ENCODE assay signal across 29 cellular contexts in the genomic region with DNA sequence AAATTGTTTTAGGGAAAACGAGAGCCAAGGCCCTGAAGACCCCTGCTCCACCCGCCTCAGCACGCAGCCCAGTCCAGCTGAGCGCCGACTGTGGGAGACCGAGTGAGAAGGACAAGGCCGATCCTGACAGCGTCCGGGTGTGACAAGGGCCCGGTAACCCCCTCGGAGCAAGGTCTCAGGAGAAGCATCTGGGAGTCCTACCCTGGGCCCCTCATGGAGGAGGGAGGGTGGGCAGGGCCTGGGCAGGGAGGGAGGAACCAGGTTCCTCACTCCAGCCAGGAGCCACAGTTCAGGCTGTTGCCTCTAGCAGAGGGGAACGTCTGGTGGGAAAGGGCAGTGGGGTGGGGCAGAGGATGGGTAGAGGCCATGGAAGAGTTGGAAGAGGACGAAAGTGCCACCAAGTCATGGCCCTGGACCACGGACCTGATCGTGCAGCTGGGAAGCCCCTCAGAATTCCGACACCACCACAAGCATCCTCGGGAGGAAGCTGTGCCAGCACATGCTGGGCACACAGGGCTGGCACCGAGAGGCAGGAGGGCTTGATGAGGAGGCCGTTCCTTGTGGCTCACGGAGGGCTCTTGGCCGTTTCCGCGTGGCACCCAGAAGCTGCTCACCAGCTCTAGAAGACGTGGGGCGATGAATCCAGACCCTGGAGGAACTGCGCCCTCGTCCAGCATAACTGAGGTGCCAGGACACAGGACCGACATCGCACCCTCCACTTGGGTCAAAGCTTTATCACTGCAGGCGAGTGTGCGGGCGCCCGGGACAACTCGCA. TPM values are rescaled to one million over a fixed set of nuclear protein-coding genes. Genes with fewer than 3 reads are reported as not detected.
A peak's percentile ranks its signal among the peaks of the same experiment; 100 is the strongest.
DNase-seq lines count a peak whose midpoint lies in the region; ATAC-seq and TF ChIP-seq lines count a peak whose summit lies in the region.
"Had no signal": no experiment of that assay in that cellular context is flagged by ENCODE, and none has a peak within 500 bp of the region (broad histone marks: within the 10 kb centered on the region; RNA-seq: fewer than 3 reads in every experiment).

No MANE protein-coding gene starts in this region.

- 64% methylated on average over 32 of the region's 34 CpGs for WGBS in SK-N-SH (ENCODE audit: low lambda C conversion rate)

- CTCF ChIA-PET in SK-N-SH (lab: Yijun Ruan, JAX) = interaction anchor here (0.9 to 3.6 kb wide), 3 partner anchors 12 to 254 kb away, joined by 3 to 13 read pairs (median 4); no protein-coding TSS in a partner anchor

- H3K4me1 ChIP-seq in SK-N-SH (ENCODE audit: control insufficient read depth in 1 of 2, insufficient read depth in 2 of 2, low read depth in 1 of 2, low read length in 1 of 2) (peaks cover 0 to 22% of the 10 kb centered on the region in 2 experiments; a peak in 1 of 4 replicates), lower lobe of right lung (peaks cover 11% of the 10 kb centered on the region)

- no peak for TF ChIP-seq RAD21 in SK-N-SH (IDR thresholded peaks at IDR 0.05; ENCODE audit: low read length)

- no peaks in the 10 kb centered on the region for H3K4me1 Mint-ChIP-seq in activated CD4-positive, alpha-beta T cell treated with anti-CD3 and anti-CD28 coated beads, Interleukin-2, amount 10 ng/mL, durations not matched to agents 24 days and 14 days
- H3K4me1 Mint-ChIP-seq: activated CD4-positive, alpha-beta memory T cell treated with anti-CD3 and anti-CD28 coated beads, Interleukin-2, amount 10 ng/mL, durations not matched to agents 7 days and 5 days; stimulated activated naive CD8-positive, alpha-beta T cell treated with anti-CD3 and anti-CD28 coated beads, Interleukin-15, amount 100 ng/mL, for 72 hours had no signal

- H4K20me1 ChIP-seq in SK-N-SH (ENCODE audit: insufficient read depth) = no peaks in the 10 kb centered on the region

- POLR2A ChIA-PET in SK-N-SH (lab: Yijun Ruan, JAX) = no interaction called here

- no peak overlapping the region for H3K4me3 ChIP-seq in H7 (ENCODE audit: insufficient read depth, low read depth, low read length)
- peak overlapping the region in 1 of 2 experiments; percentile 14; a peak in 1 of 4 replicates for H3K4me3 ChIP-seq in SK-N-SH (ENCODE audit: low read depth in 2 of 2, low read length in 1 of 2)
- H3K4me3 ChIP-seq in lower lobe of right lung = no peak overlapping the region
- H3K4me3 ChIP-seq: BLaER1 treated with 17β-estradiol and CSF1 and Interleukin-3, amounts not matched to agents 10 nM and 100 nM; body of pancreas; tibial nerve had no signal

- H3K27ac ChIP-seq in SK-N-SH (ENCODE audit: low read depth in 2 of 2, low read length in 1 of 2) = no peak overlapping the region; a peak in 1 of 4 replicates
- H3K27ac ChIP-seq in lower lobe of right lung = no peak overlapping the region
- H3K27ac ChIP-seq: BLaER1 treated with 17β-estradiol and CSF1 and Interleukin-3, amounts not matched to agents 10 nM and 100 nM; body of pancreas; epithelial cell of prostate; tibial nerve had no signal

- peaks cover 4% of the 10 kb centered on the region for H3F3A ChIP-seq in SK-N-SH (replicated peaks; ENCODE audit: insufficient read depth)

- no peaks in the 10 kb centered on the region for H3K9me2 ChIP-seq in SK-N-SH

- no peaks in the 10 kb centered on the region for H3K36me3 Mint-ChIP-seq in activated CD4-positive, alpha-beta T cell treated with anti-CD3 and anti-CD28 coated beads, Interleukin-2, amount 10 ng/mL, durations not matched to agents 24 days and 14 days (ENCODE audit: low read depth)

- H3K9ac ChIP-seq in SK-N-SH = no peak overlapping the region
- H3K9ac ChIP-seq: BLaER1 treated with 17β-estradiol and CSF1 and Interleukin-3, amounts not matched to agents 10 nM and 100 nM had no signal

- intact Hi-C loops in lower lobe of right lung (cut with DNase I) = no loop called here
- intact Hi-C loops in sciatic nerve (cut with DNase I) = no loop called here
- intact Hi-C loops in activated CD4-positive, alpha-beta T cell treated with anti-CD3 and anti-CD28 coated beads, Interleukin-2, amount 10 ng/mL, durations not matched to agents 24 days and 14 days (cut with micrococcal nuclease) = no loop called here

- no peak for TF ChIP-seq CTCF in SK-N-SH (IDR thresholded peaks at IDR 0.05)
- TF ChIP-seq CTCF in lower lobe of right lung (IDR thresholded peaks at IDR 0.05) = no peak

- H3K9me3 ChIP-seq in SK-N-SH (no peaks in the 10 kb centered on the region), lower lobe of right lung (no peaks in the 10 kb centered on the region)
- H3K9me3 ChIP-seq: BLaER1 treated with 17β-estradiol and CSF1 and Interleukin-3, amounts not matched to agents 10 nM and 100 nM; body of pancreas; Caco-2 had no signal

- peaks cover 2% of the 10 kb centered on the region for H3K36me3 ChIP-seq in H7 (replicated peaks; ENCODE audit: control insufficient read depth, insufficient read depth, low read length)
- H3K36me3 ChIP-seq in SK-N-SH (replicated peaks in 1 of 2; ENCODE audit: control insufficient read depth in 1 of 2, insufficient read depth in 2 of 2, low read length in 1 of 2) = no peaks in the 10 kb centered on the region
- no peaks in the 10 kb centered on the region for H3K36me3 ChIP-seq in lower lobe of right lung
- H3K36me3 ChIP-seq: BLaER1 treated with 17β-estradiol and CSF1 and Interleukin-3, amounts not matched to agents 10 nM and 100 nM; tibial nerve had no signal

- peaks cover 5% of the 10 kb centered on the region for H3K27me3 ChIP-seq in H7 (ENCODE audit: control insufficient read depth, insufficient read depth, low read length)
- H3K27me3 ChIP-seq in SK-N-SH (ENCODE audit: insufficient read depth) = 0 out of 2 replicates have a peak, but pooled peaks cover 5% of the 10 kb centered on the region
- peaks cover 41% of the 10 kb centered on the region for H3K27me3 ChIP-seq in lower lobe of right lung (ENCODE audit: low read depth)

- no peak for TF ChIP-seq EP300 in SK-N-SH (IDR thresholded peaks at IDR 0.05; ENCODE audit: borderline replicate concordance in 1 of 2, low read depth in 1 of 2, low read length in 1 of 2)

- H3K27me3 Mint-ChIP-seq in activated CD4-positive, alpha-beta T cell treated with anti-CD3 and anti-CD28 coated beads, Interleukin-2, amount 10 ng/mL, durations not matched to agents 24 days and 14 days = peaks cover 6% of the 10 kb centered on the region

- H3K27ac Mint-ChIP-seq in activated CD4-positive, alpha-beta T cell treated with anti-CD3 and anti-CD28 coated beads, Interleukin-2, amount 10 ng/mL, durations not matched to agents 24 days and 14 days = no peak overlapping the region
- H3K27ac Mint-ChIP-seq: activated CD4-positive, alpha-beta memory T cell treated with anti-CD3 and anti-CD28 coated beads, Interleukin-2, amount 10 ng/mL, durations not matched to agents 7 days and 5 days; stimulated activated naive CD8-positive, alpha-beta T cell treated with anti-CD3 and anti-CD28 coated beads, Interleukin-15, amount 100 ng/mL, for 72 hours had no signal

- ATAC-seq in lower lobe of right lung = no peak
- ATAC-seq in sciatic nerve = no peak
- ATAC-seq in HG02642 (IDR thresholded peaks at IDR 0.05; ENCODE audit: poor library complexity, unreplicated experiment) = no peak
- ATAC-seq: body of pancreas; stimulated activated naive CD8-positive, alpha-beta T cell treated with anti-CD3 and anti-CD28 coated beads, Interleukin-15, amount 100 ng/mL, for 72 hours had no signal

- no peak overlapping the region for H3K4me3 Mint-ChIP-seq in activated CD4-positive, alpha-beta T cell treated with anti-CD3 and anti-CD28 coated beads, Interleukin-2, amount 10 ng/mL, durations not matched to agents 24 days and 14 days
- H3K4me3 Mint-ChIP-seq: activated CD4-positive, alpha-beta memory T cell treated with anti-CD3 and anti-CD28 coated beads, Interleukin-2, amount 10 ng/mL, durations not matched to agents 7 days and 5 days; stimulated activated naive CD8-positive, alpha-beta T cell treated with anti-CD3 and anti-CD28 coated beads, Interleukin-15, amount 100 ng/mL, for 72 hours had no signal

- DNase-seq in H7 (peak; percentile 61), SK-N-SH (peak; percentile 66), lower lobe of right lung (peak; percentile 39), sciatic nerve (ENCODE audit: low spot score) (peak; percentile 53), nucleus accumbens (lab: John Stamatoyannopoulos, UW) (no peak)
- DNase-seq in activated CD4-positive, alpha-beta T cell treated with anti-CD3 and anti-CD28 coated beads, Interleukin-2, amount 10 ng/mL, durations not matched to agents 24 days and 14 days = no peak
- DNase-seq: activated CD4-positive, alpha-beta memory T cell treated with anti-CD3 and anti-CD28 coated beads, Interleukin-2, amount 10 ng/mL, durations not matched to agents 7 days and 5 days; activated CD4-positive, CD25-positive, alpha-beta regulatory T cell treated with anti-CD3 and anti-CD28 coated beads, Interleukin-2, amount 50 U/mL, for 72 hours; activated naive CD4-positive, alpha-beta T cell treated with Interleukin-2 at 50 U/mL for 16 hours; body of pancreas; DMS79; effector CD4-positive, alpha-beta T cell; GDM1; KBM-7; NCI-H1105 treated with DMSO at 0.1 percent for 48 hours; NCI-H2029 treated with DMSO at 0.1 percent for 48 hours; NCI-H526 treated with DMSO at 0.1 percent for 48 hours; small intestine; stimulated activated CD4-positive, alpha-beta T cell treated with anti-CD3 and anti-CD28 coated beads, Interleukin-1b, Interleukin-23, amount 100 ng/mL, for 48 hours; stimulated activated CD8-positive, alpha-beta memory T cell treated with anti-CD3 and anti-CD28 coated beads, Interleukin-4, amount 100 ng/mL, for 48 hours; stimulated activated naive CD8-positive, alpha-beta T cell treated with anti-CD3 and anti-CD28 coated beads, Interleukin-15, amount 100 ng/mL, for 72 hours had no signal

- no peaks in the 10 kb centered on the region for H3K9me3 Mint-ChIP-seq in activated CD4-positive, alpha-beta T cell treated with anti-CD3 and anti-CD28 coated beads, Interleukin-2, amount 10 ng/mL, durations not matched to agents 24 days and 14 days
- H3K9me3 Mint-ChIP-seq: activated CD4-positive, alpha-beta memory T cell treated with anti-CD3 and anti-CD28 coated beads, Interleukin-2, amount 10 ng/mL, durations not matched to agents 7 days and 5 days; stimulated activated naive CD8-positive, alpha-beta T cell treated with anti-CD3 and anti-CD28 coated beads, Interleukin-15, amount 100 ng/mL, for 72 hours had no signal

- no peaks in the 10 kb centered on the region for H3K79me2 ChIP-seq in SK-N-SH (ENCODE audit: insufficient read depth)

- H2AFZ ChIP-seq in SK-N-SH (ENCODE audit: low read depth) = no peak overlapping the region

- H3K4me2 ChIP-seq in SK-N-SH = peak overlapping the region; percentile 61
- H3K4me2 ChIP-seq: BLaER1 treated with 17β-estradiol and CSF1 and Interleukin-3, amounts not matched to agents 10 nM and 100 nM had no signal

TF ChIP-seq in SK-N-SH, 30 proteins besides CTCF, POLR2A, EP300 and RAD21 (continues in another document):
- TF ChIP-seq TEAD4 (IDR thresholded peaks at IDR 0.05; ENCODE audit: borderline replicate concordance, insufficient read depth) = no peak

RNA-seq across cellular contexts. Expression of gene KNDC1, which starts 2.2 kb away (rescaled TPM):
- 13.7 and 16.7 TPM in 2 replicates for total RNA-seq in H7 (2014; rRNA removed; shearing (Covaris generic))
- polyA plus RNA-seq in SK-N-SH (2012; rRNA removed) = 1.4 TPM in 2 replicates
- 0.26 and 0.76 TPM in 2 replicates for polyA plus RNA-seq in SK-N-SH (2012; cell fraction: cytosol; rRNA removed)
- polyA plus RNA-seq in SK-N-SH (2012; cell fraction: nucleus; rRNA removed) = 3.6 and 6.5 TPM in 2 replicates
- total RNA-seq in lower lobe of right lung (10.3 TPM), sciatic nerve (7.1 TPM)
- 0.19 and 0.21 TPM in 2 replicates for total RNA-seq in activated CD4-positive, alpha-beta T cell treated with anti-CD3 and anti-CD28 coated beads, Interleukin-2, amount 10 ng/mL, durations not matched to agents 24 days and 14 days
- total RNA-seq: glomerular endothelial cell, HT1080, RPMI7951 had no signal

Comparison
In these comparisons a context has a peak if more than half of its experiments do, and no peak if none do; other contexts are left out.
1. DNase-seq: peak in H7 (single experiment), SK-N-SH (single experiment), lower lobe of right lung (single experiment) and sciatic nerve (single experiment); none in nucleus accumbens (0 of 56) and activated CD4-positive, alpha-beta T cell treated with anti-CD3 and anti-CD28 coated beads, Interleukin-2, amount 10 ng/mL, durations not matched to agents 24 days and 14 days (single experiment).